Comparison of ENCODE assay signal across 1 cellular context in the genomic region with DNA sequence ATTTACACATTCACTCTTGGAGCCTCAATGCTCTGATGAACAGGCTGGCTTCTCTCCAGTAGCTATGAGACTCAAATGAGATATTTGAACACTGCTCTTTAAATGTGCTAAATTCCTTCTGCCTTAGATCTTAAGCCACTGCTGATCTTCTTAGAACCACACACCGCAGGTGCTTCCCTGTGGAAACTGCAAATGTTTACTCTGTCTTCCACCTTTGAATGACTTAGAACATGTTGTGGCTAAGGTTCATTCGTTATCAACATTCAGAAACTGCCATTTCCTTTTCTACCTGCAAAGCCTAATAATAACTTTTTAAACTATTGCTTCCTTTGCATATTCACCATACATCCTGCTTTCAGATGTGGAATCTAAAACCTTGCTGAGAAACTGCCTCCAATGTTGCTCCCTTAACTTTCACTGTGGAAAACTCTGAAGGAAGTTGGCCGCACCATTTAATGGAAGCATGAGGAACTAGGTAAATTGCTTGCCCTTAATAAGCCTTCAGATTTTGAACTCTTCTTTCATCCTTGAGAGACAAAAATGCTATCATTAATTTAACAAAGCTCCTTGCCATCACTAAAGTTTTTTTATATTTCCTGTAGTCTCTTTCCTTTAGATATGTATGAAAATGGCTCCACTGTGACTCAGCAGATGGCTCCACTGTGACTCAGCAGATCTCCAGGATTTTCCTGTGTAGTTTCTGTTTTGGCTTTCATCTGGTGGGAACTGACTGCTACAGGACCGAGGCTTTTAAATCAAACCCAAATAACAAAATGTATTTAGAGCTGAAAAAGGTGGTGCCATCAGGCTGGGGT.
TF ChIP-seq lines count a peak whose summit lies in the region.

No MANE protein-coding gene starts in this region.

TF ChIP-seq in K562, 482 proteins besides CTCF, POLR2A, EP300 and RAD21 (continued from another document and continues in another):
- no peak for TF ChIP-seq GABPB2 (CRISPR knock-in tag; conservative IDR thresholded peaks at IDR 0.05)
- TF ChIP-seq, protein P1, sequence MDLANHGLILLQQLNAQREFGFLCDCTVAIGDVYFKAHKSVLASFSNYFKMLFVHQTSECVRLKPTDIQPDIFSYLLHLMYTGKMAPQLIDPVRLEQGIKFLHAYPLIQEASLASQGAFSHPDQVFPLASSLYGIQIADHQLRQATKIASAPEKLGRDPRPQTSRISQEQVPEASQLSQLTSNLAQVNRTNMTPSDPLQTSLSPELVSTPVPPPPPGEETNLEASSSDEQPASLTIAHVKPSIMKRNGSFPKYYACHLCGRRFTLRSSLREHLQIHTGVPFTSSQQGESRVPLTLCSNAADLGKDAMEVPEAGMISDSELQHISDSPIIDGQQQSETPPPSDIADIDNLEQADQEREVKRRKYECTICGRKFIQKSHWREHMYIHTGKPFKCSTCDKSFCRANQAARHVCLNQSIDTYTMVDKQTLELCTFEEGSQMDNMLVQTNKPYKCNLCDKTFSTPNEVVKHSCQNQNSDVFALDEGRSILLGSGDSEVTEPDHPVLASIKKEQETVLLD (IDR thresholded peaks at IDR 0.05) = no peak
- TF ChIP-seq MYC (IDR thresholded peaks at IDR 0.05; ENCODE audit: low read depth, low read length) = no peak
- TF ChIP-seq MYC (CRISPR knock-in tag; IDR thresholded peaks at IDR 0.05; ENCODE audit: borderline replicate concordance, low read depth) = no peak
- TF ChIP-seq MCM7 (IDR thresholded peaks at IDR 0.05) = no peak
- no peak for TF ChIP-seq YBX1 (IDR thresholded peaks at IDR 0.05)
- no peak for TF ChIP-seq PHB (CRISPR knock-in tag; IDR thresholded peaks at IDR 0.05)
- TF ChIP-seq HIVEP1 (CRISPR knock-in tag; IDR thresholded peaks at IDR 0.05) = no peak
- TF ChIP-seq ZNF217 (CRISPR knock-in tag; IDR thresholded peaks at IDR 0.05) = no peak
- no peak for TF ChIP-seq SMARCB1 (IDR thresholded peaks at IDR 0.05; ENCODE audit: insufficient read length, low read depth)
- TF ChIP-seq CEBPB (tag; IDR thresholded peaks at IDR 0.05) = no peak
- no peak for TF ChIP-seq ZNF77 (CRISPR knock-in tag; IDR thresholded peaks at IDR 0.05)
- TF ChIP-seq, protein P2, sequence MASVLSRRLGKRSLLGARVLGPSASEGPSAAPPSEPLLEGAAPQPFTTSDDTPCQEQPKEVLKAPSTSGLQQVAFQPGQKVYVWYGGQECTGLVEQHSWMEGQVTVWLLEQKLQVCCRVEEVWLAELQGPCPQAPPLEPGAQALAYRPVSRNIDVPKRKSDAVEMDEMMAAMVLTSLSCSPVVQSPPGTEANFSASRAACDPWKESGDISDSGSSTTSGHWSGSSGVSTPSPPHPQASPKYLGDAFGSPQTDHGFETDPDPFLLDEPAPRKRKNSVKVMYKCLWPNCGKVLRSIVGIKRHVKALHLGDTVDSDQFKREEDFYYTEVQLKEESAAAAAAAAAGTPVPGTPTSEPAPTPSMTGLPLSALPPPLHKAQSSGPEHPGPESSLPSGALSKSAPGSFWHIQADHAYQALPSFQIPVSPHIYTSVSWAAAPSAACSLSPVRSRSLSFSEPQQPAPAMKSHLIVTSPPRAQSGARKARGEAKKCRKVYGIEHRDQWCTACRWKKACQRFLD (CRISPR knock-in tag; IDR thresholded peaks at IDR 0.05) = peak; percentile 84
- no peak for TF ChIP-seq NCOR1 (IDR thresholded peaks at IDR 0.05)
- TF ChIP-seq, protein P3, sequence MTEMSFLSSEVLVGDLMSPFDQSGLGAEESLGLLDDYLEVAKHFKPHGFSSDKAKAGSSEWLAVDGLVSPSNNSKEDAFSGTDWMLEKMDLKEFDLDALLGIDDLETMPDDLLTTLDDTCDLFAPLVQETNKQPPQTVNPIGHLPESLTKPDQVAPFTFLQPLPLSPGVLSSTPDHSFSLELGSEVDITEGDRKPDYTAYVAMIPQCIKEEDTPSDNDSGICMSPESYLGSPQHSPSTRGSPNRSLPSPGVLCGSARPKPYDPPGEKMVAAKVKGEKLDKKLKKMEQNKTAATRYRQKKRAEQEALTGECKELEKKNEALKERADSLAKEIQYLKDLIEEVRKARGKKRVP (CRISPR knock-in tag; IDR thresholded peaks at IDR 0.05) = no peak
- TF ChIP-seq POLR2G (IDR thresholded peaks at IDR 0.05; ENCODE audit: low read depth, low read length) = no peak
- no peak for TF ChIP-seq ZZZ3 (IDR thresholded peaks at IDR 0.05)
- TF ChIP-seq, protein P4, sequence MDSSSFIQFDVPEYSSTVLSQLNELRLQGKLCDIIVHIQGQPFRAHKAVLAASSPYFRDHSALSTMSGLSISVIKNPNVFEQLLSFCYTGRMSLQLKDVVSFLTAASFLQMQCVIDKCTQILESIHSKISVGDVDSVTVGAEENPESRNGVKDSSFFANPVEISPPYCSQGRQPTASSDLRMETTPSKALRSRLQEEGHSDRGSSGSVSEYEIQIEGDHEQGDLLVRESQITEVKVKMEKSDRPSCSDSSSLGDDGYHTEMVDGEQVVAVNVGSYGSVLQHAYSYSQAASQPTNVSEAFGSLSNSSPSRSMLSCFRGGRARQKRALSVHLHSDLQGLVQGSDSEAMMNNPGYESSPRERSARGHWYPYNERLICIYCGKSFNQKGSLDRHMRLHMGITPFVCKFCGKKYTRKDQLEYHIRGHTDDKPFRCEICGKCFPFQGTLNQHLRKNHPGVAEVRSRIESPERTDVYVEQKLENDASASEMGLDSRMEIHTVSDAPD (CRISPR knock-in tag; IDR thresholded peaks at IDR 0.05) = no peak
- TF ChIP-seq ATF1 (CRISPR knock-in tag; IDR thresholded peaks at IDR 0.05) = no peak
- no peak for TF ChIP-seq ATF1 (tag; IDR thresholded peaks at IDR 0.05)
- TF ChIP-seq, protein P5, sequence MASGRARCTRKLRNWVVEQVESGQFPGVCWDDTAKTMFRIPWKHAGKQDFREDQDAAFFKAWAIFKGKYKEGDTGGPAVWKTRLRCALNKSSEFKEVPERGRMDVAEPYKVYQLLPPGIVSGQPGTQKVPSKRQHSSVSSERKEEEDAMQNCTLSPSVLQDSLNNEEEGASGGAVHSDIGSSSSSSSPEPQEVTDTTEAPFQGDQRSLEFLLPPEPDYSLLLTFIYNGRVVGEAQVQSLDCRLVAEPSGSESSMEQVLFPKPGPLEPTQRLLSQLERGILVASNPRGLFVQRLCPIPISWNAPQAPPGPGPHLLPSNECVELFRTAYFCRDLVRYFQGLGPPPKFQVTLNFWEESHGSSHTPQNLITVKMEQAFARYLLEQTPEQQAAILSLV (tag; IDR thresholded peaks at IDR 0.05) = peak; percentile 76
- TF ChIP-seq CHD2 (IDR thresholded peaks at IDR 0.05; ENCODE audit: low read depth, low read length) = no peak
- TF ChIP-seq ETV5 (CRISPR knock-in tag; IDR thresholded peaks at IDR 0.05; ENCODE audit: low read depth) = no peak
- TF ChIP-seq, protein P6, sequence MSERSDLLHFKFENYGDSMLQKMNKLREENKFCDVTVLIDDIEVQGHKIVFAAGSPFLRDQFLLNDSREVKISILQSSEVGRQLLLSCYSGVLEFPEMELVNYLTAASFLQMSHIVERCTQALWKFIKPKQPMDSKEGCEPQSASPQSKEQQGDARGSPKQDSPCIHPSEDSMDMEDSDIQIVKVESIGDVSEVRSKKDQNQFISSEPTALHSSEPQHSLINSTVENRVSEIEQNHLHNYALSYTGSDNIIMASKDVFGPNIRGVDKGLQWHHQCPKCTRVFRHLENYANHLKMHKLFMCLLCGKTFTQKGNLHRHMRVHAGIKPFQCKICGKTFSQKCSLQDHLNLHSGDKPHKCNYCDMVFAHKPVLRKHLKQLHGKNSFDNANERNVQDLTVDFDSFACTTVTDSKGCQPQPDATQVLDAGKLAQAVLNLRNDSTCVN (CRISPR knock-in tag; IDR thresholded peaks at IDR 0.05) = no peak
- no peak for TF ChIP-seq BRD9 (IDR thresholded peaks at IDR 0.05; ENCODE audit: low read depth, partially characterized antibody)
- TF ChIP-seq, protein P7, sequence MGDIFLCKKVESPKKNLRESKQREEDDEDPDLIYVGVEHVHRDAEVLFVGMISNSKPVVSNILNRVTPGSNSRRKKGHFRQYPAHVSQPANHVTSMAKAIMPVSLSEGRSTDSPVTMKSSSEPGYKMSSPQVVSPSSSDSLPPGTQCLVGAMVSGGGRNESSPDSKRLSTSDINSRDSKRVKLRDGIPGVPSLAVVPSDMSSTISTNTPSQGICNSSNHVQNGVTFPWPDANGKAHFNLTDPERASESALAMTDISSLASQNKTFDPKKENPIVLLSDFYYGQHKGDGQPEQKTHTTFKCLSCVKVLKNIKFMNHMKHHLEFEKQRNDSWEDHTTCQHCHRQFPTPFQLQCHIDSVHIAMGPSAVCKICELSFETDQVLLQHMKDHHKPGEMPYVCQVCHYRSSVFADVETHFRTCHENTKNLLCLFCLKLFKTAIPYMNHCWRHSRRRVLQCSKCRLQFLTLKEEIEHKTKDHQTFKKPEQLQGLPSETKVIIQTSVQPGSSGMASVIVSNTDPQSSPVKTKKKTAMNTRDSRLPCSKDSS (IDR thresholded peaks at IDR 0.05; ENCODE audit: low read depth, partially characterized antibody) = no peak
- TF ChIP-seq, protein P8, sequence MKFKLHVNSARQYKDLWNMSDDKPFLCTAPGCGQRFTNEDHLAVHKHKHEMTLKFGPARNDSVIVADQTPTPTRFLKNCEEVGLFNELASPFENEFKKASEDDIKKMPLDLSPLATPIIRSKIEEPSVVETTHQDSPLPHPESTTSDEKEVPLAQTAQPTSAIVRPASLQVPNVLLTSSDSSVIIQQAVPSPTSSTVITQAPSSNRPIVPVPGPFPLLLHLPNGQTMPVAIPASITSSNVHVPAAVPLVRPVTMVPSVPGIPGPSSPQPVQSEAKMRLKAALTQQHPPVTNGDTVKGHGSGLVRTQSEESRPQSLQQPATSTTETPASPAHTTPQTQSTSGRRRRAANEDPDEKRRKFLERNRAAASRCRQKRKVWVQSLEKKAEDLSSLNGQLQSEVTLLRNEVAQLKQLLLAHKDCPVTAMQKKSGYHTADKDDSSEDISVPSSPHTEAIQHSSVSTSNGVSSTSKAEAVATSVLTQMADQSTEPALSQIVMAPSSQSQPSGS (CRISPR knock-in tag; IDR thresholded peaks at IDR 0.05) = no peak
- TF ChIP-seq SMARCE1 (IDR thresholded peaks at IDR 0.05) = 0 out of 2 replicates have a peak, but pooled peaks have one; percentile 25
- no peak for TF ChIP-seq HDAC1 (IDR thresholded peaks at IDR 0.05)
- no peak for TF ChIP-seq LARP7 (IDR thresholded peaks at IDR 0.05)
- no peak; the same call in 1 of the 2 replicates for TF ChIP-seq POLR2H (tag; IDR thresholded peaks at IDR 0.05; ENCODE audit: low read depth)
- no peak for TF ChIP-seq ZBED1 (IDR thresholded peaks at IDR 0.05)
- TF ChIP-seq, protein P9, sequence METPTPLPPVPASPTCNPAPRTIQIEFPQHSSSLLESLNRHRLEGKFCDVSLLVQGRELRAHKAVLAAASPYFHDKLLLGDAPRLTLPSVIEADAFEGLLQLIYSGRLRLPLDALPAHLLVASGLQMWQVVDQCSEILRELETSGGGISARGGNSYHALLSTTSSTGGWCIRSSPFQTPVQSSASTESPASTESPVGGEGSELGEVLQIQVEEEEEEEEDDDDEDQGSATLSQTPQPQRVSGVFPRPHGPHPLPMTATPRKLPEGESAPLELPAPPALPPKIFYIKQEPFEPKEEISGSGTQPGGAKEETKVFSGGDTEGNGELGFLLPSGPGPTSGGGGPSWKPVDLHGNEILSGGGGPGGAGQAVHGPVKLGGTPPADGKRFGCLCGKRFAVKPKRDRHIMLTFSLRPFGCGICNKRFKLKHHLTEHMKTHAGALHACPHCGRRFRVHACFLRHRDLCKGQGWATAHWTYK (CRISPR knock-in tag; IDR thresholded peaks at IDR 0.05) = peak; percentile 77; the same call in 1 of the 2 replicates
- TF ChIP-seq, protein P10, sequence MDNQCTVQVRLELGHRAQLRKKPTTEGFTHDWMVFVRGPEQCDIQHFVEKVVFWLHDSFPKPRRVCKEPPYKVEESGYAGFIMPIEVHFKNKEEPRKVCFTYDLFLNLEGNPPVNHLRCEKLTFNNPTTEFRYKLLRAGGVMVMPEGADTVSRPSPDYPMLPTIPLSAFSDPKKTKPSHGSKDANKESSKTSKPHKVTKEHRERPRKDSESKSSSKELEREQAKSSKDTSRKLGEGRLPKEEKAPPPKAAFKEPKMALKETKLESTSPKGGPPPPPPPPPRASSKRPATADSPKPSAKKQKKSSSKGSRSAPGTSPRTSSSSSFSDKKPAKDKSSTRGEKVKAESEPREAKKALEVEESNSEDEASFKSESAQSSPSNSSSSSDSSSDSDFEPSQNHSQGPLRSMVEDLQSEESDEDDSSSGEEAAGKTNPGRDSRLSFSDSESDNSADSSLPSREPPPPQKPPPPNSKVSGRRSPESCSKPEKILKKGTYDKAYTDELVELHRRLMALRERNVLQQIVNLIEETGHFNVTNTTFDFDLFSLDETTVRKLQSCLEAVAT (IDR thresholded peaks at IDR 0.05) = no peak
- peak; percentile 100 for TF ChIP-seq BACH1 (tag; IDR thresholded peaks at IDR 0.05)
- TF ChIP-seq, protein P11, sequence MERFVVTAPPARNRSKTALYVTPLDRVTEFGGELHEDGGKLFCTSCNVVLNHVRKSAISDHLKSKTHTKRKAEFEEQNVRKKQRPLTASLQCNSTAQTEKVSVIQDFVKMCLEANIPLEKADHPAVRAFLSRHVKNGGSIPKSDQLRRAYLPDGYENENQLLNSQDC (CRISPR knock-in tag; IDR thresholded peaks at IDR 0.05) = no peak
- no peak for TF ChIP-seq SPI1 (IDR thresholded peaks at IDR 0.05; ENCODE audit: borderline replicate concordance, low read depth, low read length)
- TF ChIP-seq TBP (optimal IDR thresholded peaks at IDR 0.05; ENCODE audit: low read depth, low read length) = no peak
- TF ChIP-seq ZBTB17 (CRISPR knock-in tag; IDR thresholded peaks at IDR 0.05) = 0 out of 2 replicates have a peak, but pooled peaks have one; percentile 36
- TF ChIP-seq WHSC1 (IDR thresholded peaks at IDR 0.05; ENCODE audit: low read length) = no peak
- TF ChIP-seq BMI1 (IDR thresholded peaks at IDR 0.05; ENCODE audit: low read length) = no peak
- no peak for TF ChIP-seq CREBBP (IDR thresholded peaks at IDR 0.05; ENCODE audit: low read depth, low read length)
- TF ChIP-seq ZSCAN29 (IDR thresholded peaks at IDR 0.05) = no peak
- no peak for TF ChIP-seq NR2C1 (IDR thresholded peaks at IDR 0.05)
- TF ChIP-seq NR2C1 (tag; IDR thresholded peaks at IDR 0.05) = peak; percentile 68
- no peak for TF ChIP-seq ZFP36 (IDR thresholded peaks at IDR 0.05; ENCODE audit: low read depth, low read length, partially characterized antibody)
- TF ChIP-seq CBX2 (IDR thresholded peaks at IDR 0.05; ENCODE audit: insufficient read depth, low read length, poor library complexity, severe bottlenecking) = no peak
- TF ChIP-seq ZNF431 (CRISPR knock-in tag; IDR thresholded peaks at IDR 0.05) = no peak
- TF ChIP-seq ZBTB1 (CRISPR knock-in tag; IDR thresholded peaks at IDR 0.05; ENCODE audit: borderline replicate concordance, low read depth) = no peak
- no peak for TF ChIP-seq NEUROD1 (IDR thresholded peaks at IDR 0.05; ENCODE audit: borderline replicate concordance, low read depth, low read length, partially characterized antibody)
- TF ChIP-seq MECOM (CRISPR knock-in tag; IDR thresholded peaks at IDR 0.05) = no peak
- peak; percentile 96 for TF ChIP-seq MAFK (IDR thresholded peaks at IDR 0.05; ENCODE audit: low read length)
- peak; percentile 98 for TF ChIP-seq MAFF (IDR thresholded peaks at IDR 0.05; ENCODE audit: low read length)
- no peak for TF ChIP-seq BHLHE40 (IDR thresholded peaks at IDR 0.05; ENCODE audit: low read length)
- no peak for TF ChIP-seq ZNF165 (CRISPR knock-in tag; IDR thresholded peaks at IDR 0.05; ENCODE audit: borderline replicate concordance)
